Comparison of ENCODE assay signal across 7 cellular contexts in genomic region chr3:115146032-115146417, GRCh38. TPM values are rescaled to one million over a fixed set of nuclear protein-coding genes. Genes with fewer than 3 reads are reported as not detected.
DNase-seq lines count a peak whose midpoint lies in the region; ATAC-seq and TF ChIP-seq lines count a peak whose summit lies in the region.

No MANE protein-coding gene starts in this region.

- H3K4me1 ChIP-seq in mammary epithelial cell (ENCODE audit: insufficient read depth, low read length) (peaks cover 13% of the 10 kb centered on the region), smooth muscle cell (ENCODE audit: low read depth) (no peaks in the 10 kb centered on the region)

- H2AFZ ChIP-seq in mammary epithelial cell (ENCODE audit: low read depth, low read length): peak overlapping the region; percentile 93
- peak overlapping the region; percentile 95 for H2AFZ ChIP-seq in smooth muscle cell (ENCODE audit: low read depth)

- DNase-seq in GM12864 (ENCODE audit: low read depth): peak; percentile 50
- DNase-seq in NCI-H1105 treated with DMSO at 0.1 percent for 48 hours (lab: John Stamatoyannopoulos, UW): peak; percentile 64
- peak; percentile 77 for DNase-seq in mammary epithelial cell
- peak; percentile 49 to 58 (median 52) for DNase-seq in immature natural killer cell
- no peak for DNase-seq in smooth muscle cell (lab: John Stamatoyannopoulos, UW; ENCODE audit: unreplicated experiment)

- H3K9me3 Mint-ChIP-seq in T-helper 1 cell treated with Interleukin-12 subunit alpha and Interleukin-12 subunit beta and Interleukin-4 antibody, amounts not matched to agents 30 μg/mL and 1 μg/mL, for 36 hours: no peaks in the 10 kb centered on the region
- no peaks in the 10 kb centered on the region for H3K9me3 Mint-ChIP-seq in immature natural killer cell

- no peaks in the 10 kb centered on the region for H3K79me2 ChIP-seq in mammary epithelial cell (ENCODE audit: insufficient read depth, low read length)
- no peaks in the 10 kb centered on the region for H3K79me2 ChIP-seq in smooth muscle cell (ENCODE audit: low read depth)

- TF ChIP-seq CTCF in GM12864 (IDR thresholded peaks at IDR 0.05; ENCODE audit: low read depth, low read length, missing control alignments) (no peak), mammary epithelial cell (conservative IDR thresholded peaks at IDR 0.05 in 1 of 2, IDR thresholded peaks at IDR 0.05 in 1 of 2; ENCODE audit: extremely low read depth in 1 of 2, insufficient read depth in 1 of 2, low read depth in 1 of 2, low read length in 2 of 2) (no peak), smooth muscle cell (IDR thresholded peaks at IDR 0.05; ENCODE audit: borderline replicate concordance, insufficient read depth, poor library complexity, severe bottlenecking) (no peak)

- H3K27ac ChIP-seq in mammary epithelial cell (ENCODE audit: insufficient read depth, low read depth, low read length): peak overlapping the region; percentile 90
- peak overlapping the region; percentile 94 for H3K27ac ChIP-seq in smooth muscle cell (ENCODE audit: low read depth)

- H3K27me3 Mint-ChIP-seq in T-helper 1 cell treated with Interleukin-12 subunit alpha and Interleukin-12 subunit beta and Interleukin-4 antibody, amounts not matched to agents 30 μg/mL and 1 μg/mL, for 36 hours (ENCODE audit: low read depth): no peaks in the 10 kb centered on the region
- peaks cover 14 to 23% (median 17%) of the 10 kb centered on the region in 3 donors for H3K27me3 Mint-ChIP-seq in immature natural killer cell (ENCODE audit: low read depth in 3 of 3)

- H3K4me3 ChIP-seq in GM12864 (ENCODE audit: low read depth, low read length): peak overlapping the region; percentile 68
- H3K4me3 ChIP-seq in mammary epithelial cell (replicated peaks in 1 of 3; ENCODE audit: insufficient read depth in 1 of 3, low read depth in 2 of 3, low read length in 3 of 3): peak overlapping the region; percentile 74 to 99 (median 87)
- peak overlapping the region; percentile 91 for H3K4me3 ChIP-seq in smooth muscle cell

- peaks cover 8% of the 10 kb centered on the region for H3K4me1 Mint-ChIP-seq in T-helper 1 cell treated with Interleukin-12 subunit alpha and Interleukin-12 subunit beta and Interleukin-4 antibody, amounts not matched to agents 30 μg/mL and 1 μg/mL, for 36 hours (ENCODE audit: low read depth)
- H3K4me1 Mint-ChIP-seq in immature natural killer cell: peaks cover 22 to 36% of the 10 kb centered on the region in 2 donors

- H3K36me3 Mint-ChIP-seq in T-helper 1 cell treated with Interleukin-12 subunit alpha and Interleukin-12 subunit beta and Interleukin-4 antibody, amounts not matched to agents 30 μg/mL and 1 μg/mL, for 36 hours (ENCODE audit: low read depth): peaks cover 2% of the 10 kb centered on the region
- H3K36me3 Mint-ChIP-seq in immature natural killer cell: peaks cover 0 to 4% (median 0%) of the 10 kb centered on the region in 3 donors

- peak overlapping the region; percentile 96 for H3K27ac Mint-ChIP-seq in T-helper 1 cell treated with Interleukin-12 subunit alpha and Interleukin-12 subunit beta and Interleukin-4 antibody, amounts not matched to agents 30 μg/mL and 1 μg/mL, for 36 hours
- peak overlapping the region; percentile 91 to 99 (median 97) for H3K27ac Mint-ChIP-seq in immature natural killer cell

- no TSS peak for BruUV-seq in mammary epithelial cell (replicated peaks; lab: Mats Ljungman, UMichigan)

- no peaks in the 10 kb centered on the region for H3K36me3 ChIP-seq in mammary epithelial cell (ENCODE audit: insufficient read depth, low read length)
- no peaks in the 10 kb centered on the region for H3K36me3 ChIP-seq in smooth muscle cell (ENCODE audit: low read depth)

- ATAC-seq in HG03457 (IDR thresholded peaks at IDR 0.05; ENCODE audit: unreplicated experiment): no peak

- in situ Hi-C loops in mammary epithelial cell (cut with MboI; ENCODE audit: low sequenced_read_pairs in 2 of 2): no loop called here

- H3K4me3 Mint-ChIP-seq in T-helper 1 cell treated with Interleukin-12 subunit alpha and Interleukin-12 subunit beta and Interleukin-4 antibody, amounts not matched to agents 30 μg/mL and 1 μg/mL, for 36 hours: peak overlapping the region; percentile 94
- peak overlapping the region; percentile 91 to 96 (median 95) for H3K4me3 Mint-ChIP-seq in immature natural killer cell

- 2% methylated on average over 8 of the region's 9 CpGs for WGBS in mammary epithelial cell (ENCODE audit: low coverage, missing lambda C conversion rate)
- WGBS in smooth muscle cell (ENCODE audit: low lambda C conversion rate): 1% methylated on average over 9 of the region's 9 CpGs

- CTCF ChIA-PET in mammary epithelial cell (lab: Charles Lee; ENCODE audit: low non-redundant PET): interaction anchor here (0.6 kb wide), 1 partner anchor 45 kb away, joined by 3 read pairs; no protein-coding TSS in a partner anchor

- H3K27me3 ChIP-seq in mammary epithelial cell (ENCODE audit: insufficient read depth, low read length) (no peaks in the 10 kb centered on the region), smooth muscle cell (ENCODE audit: low read depth) (no peaks in the 10 kb centered on the region)

- H3K4me2 ChIP-seq in mammary epithelial cell (ENCODE audit: insufficient read depth, low read depth, low read length): peak overlapping the region; percentile 84
- peak overlapping the region; percentile 96 for H3K4me2 ChIP-seq in smooth muscle cell

- intact Hi-C loops in mammary epithelial cell (cut with micrococcal nuclease): loop anchor here (2.0 to 5.0 kb wide), 5 partner anchors 53 to 697 kb away; no protein-coding TSS in a partner anchor

- no peaks in the 10 kb centered on the region for H3F3A ChIP-seq in smooth muscle cell (ENCODE audit: low read depth)

- no peaks in the 10 kb centered on the region for H3K9me3 ChIP-seq in mammary epithelial cell (replicated peaks; ENCODE audit: insufficient read depth, low read length)
- no peaks in the 10 kb centered on the region for H3K9me3 ChIP-seq in smooth muscle cell (replicated peaks; ENCODE audit: low read depth)

- H4K20me1 ChIP-seq in mammary epithelial cell (ENCODE audit: insufficient read depth, low read length) (no peaks in the 10 kb centered on the region), smooth muscle cell (ENCODE audit: low read depth) (no peaks in the 10 kb centered on the region)

- H3K9ac ChIP-seq in mammary epithelial cell (ENCODE audit: insufficient read depth, low read length) (peak overlapping the region; percentile 98), smooth muscle cell (ENCODE audit: low read depth) (peak overlapping the region; percentile 96)

- dilution Hi-C loops in mammary epithelial cell (cut with HindIII; ENCODE audit: low sequenced_read_pairs): no loop called here

RNA-seq across cellular contexts. Expression of gene ZBTB20, which starts 1.1 kb away (rescaled TPM):
- total RNA-seq in mammary epithelial cell (10 to 100 TPM in 1 of 2 donors, 1 to 10 TPM in 1; 6.5 to 21.3 TPM), smooth muscle cell (5.4 and 6.8 TPM in 2 replicates)
- polyA plus RNA-seq in mammary epithelial cell (1.2 TPM), immature natural killer cell (10 to 100 TPM in 2 of 3 donors, 1 to 10 TPM in 1; 7.2 to 21.3 (median 16.5) TPM), smooth muscle cell (4.9 and 5.8 TPM in 2 replicates)
- 3.9 TPM for polyA minus RNA-seq in mammary epithelial cell
